8 cellular contexts compared by ENCODE assay signal in the genomic region with DNA sequence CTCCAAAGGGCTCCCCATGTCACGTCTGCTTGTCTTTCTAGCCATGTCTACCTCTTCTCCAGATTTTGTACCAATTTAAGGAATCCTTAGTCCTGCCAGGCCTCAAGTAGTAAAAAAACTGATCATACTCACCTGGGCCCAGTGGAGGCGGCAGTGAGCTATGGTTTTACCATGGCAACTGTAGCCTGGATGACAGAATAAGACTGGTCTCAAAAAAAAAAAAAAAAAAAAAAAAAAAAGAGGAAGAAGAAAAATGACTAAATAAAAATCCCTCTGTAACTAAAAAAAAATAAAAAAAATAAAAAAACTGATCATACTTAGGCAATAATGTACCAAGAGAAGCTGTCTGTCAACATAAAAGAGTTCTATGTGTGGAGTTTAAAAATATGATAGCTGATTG.
A peak's percentile ranks its signal among the peaks of the same experiment; 100 is the strongest.
DNase-seq lines count a peak whose midpoint lies in the region; ATAC-seq, FAIRE-seq and TF ChIP-seq lines count a peak whose summit lies in the region.

No MANE protein-coding gene starts in this region.

- CTCF ChIA-PET in A673 (lab: Charles Lee), result no interaction called here

- POLR2A ChIA-PET in A673 (lab: Charles Lee; ENCODE audit: low non-redundant PET), result interaction anchor here (0.7 kb wide), 1 partner anchor 111 kb away, joined by 10 read pairs; no protein-coding TSS in a partner anchor

- H3K9me3 ChIP-seq in A673 (ENCODE audit: low read depth, low read length, poor library complexity, severe bottlenecking) (no peaks in the 10 kb centered on the region), upper lobe of left lung (no peaks in the 10 kb centered on the region), left ventricle myocardium inferior (replicated peaks) (no peaks in the 10 kb centered on the region)

- WGBS in upper lobe of left lung, 2 donors, result 43 to 55% methylated on average over 2 of the region's 2 CpGs

- no TSS peak for BruUV-seq in A673 (replicated peaks; lab: Mats Ljungman, UMichigan)

- no peaks in the 10 kb centered on the region for H3K4me1 ChIP-seq in A673 (ENCODE audit: insufficient read depth, low read length, poor library complexity, severe bottlenecking)
- no peaks in the 10 kb centered on the region for H3K4me1 ChIP-seq in upper lobe of left lung
- no peaks in the 10 kb centered on the region for H3K4me1 ChIP-seq in left ventricle myocardium inferior

- H3K27me3 ChIP-seq in A673 (replicated peaks; ENCODE audit: insufficient read depth, low read depth, low read length, poor library complexity), result no peaks in the 10 kb centered on the region
- H3K27me3 ChIP-seq in brain microvascular endothelial cell (replicated peaks), result no peaks in the 10 kb centered on the region
- no peaks in the 10 kb centered on the region for H3K27me3 ChIP-seq in upper lobe of left lung
- no peaks in the 10 kb centered on the region for H3K27me3 ChIP-seq in left ventricle myocardium inferior (ENCODE audit: low read depth)

- H3K4me3 ChIP-seq in A673 (ENCODE audit: low read depth, low read length, poor library complexity, severe bottlenecking) (no peak overlapping the region), brain microvascular endothelial cell (ENCODE audit: low read depth, low read length) (no peak overlapping the region), upper lobe of left lung (no peak overlapping the region), left ventricle myocardium inferior (no peak overlapping the region)

- DNase-seq in A673 (ENCODE audit: low spot score), result peak; percentile 21
- DNase-seq in NOMO-1 (lab: John Stamatoyannopoulos, UW; ENCODE audit: unreplicated experiment in 2 of 2), result peak; percentile 59 to 69
- DNase-seq in frontal cortex (ENCODE audit: low spot score in 2 of 2), result no peak
- DNase-seq in brain microvascular endothelial cell, result no peak
- no peak for DNase-seq in upper lobe of left lung
- no peak for DNase-seq in left ventricle myocardium inferior

- intact Hi-C loops in A673 (cut with micrococcal nuclease; ENCODE audit: unreplicated experiment), result no loop called here
- intact Hi-C loops in left ventricle myocardium inferior (cut with micrococcal nuclease), result no loop called here

- H3K27ac ChIP-seq in A673 (ENCODE audit: low read depth, low read length, poor library complexity, severe bottlenecking), result no peak overlapping the region
- H3K27ac ChIP-seq in brain microvascular endothelial cell, result no peak overlapping the region
- H3K27ac ChIP-seq in upper lobe of left lung, result no peak overlapping the region
- H3K27ac ChIP-seq in left ventricle myocardium inferior (replicated peaks), result no peak overlapping the region

- TF ChIP-seq POLR2A in upper lobe of left lung (IDR thresholded peaks at IDR 0.05), result no peak

- peak; percentile 30 for FAIRE-seq in frontal cortex (lab: Jason Lieb, UNC)

- TF ChIP-seq CTCF in A673 (conservative IDR thresholded peaks at IDR 0.05; ENCODE audit: low read depth, low read length) (0 out of 2 replicates have a peak, but pooled peaks have one; percentile 19), brain microvascular endothelial cell (IDR thresholded peaks at IDR 0.05; ENCODE audit: low read depth, low read length, missing control alignments) (no peak), upper lobe of left lung (IDR thresholded peaks at IDR 0.05) (no peak), left ventricle myocardium inferior (IDR thresholded peaks at IDR 0.05; ENCODE audit: borderline replicate concordance) (no peak)

- TF ChIP-seq EP300 in upper lobe of left lung (IDR thresholded peaks at IDR 0.05), result no peak

- ATAC-seq in GM18519 (IDR thresholded peaks at IDR 0.05; ENCODE audit: low FRiP score, unreplicated experiment) (peak; percentile 100), HG02884 (IDR thresholded peaks at IDR 0.05; ENCODE audit: unreplicated experiment) (peak; percentile 99), upper lobe of left lung (ENCODE audit: low FRiP score in 2 of 2) (no peak)

- H3K36me3 ChIP-seq in A673 (ENCODE audit: insufficient read depth, low read length, poor library complexity, severe bottlenecking) (no peaks in the 10 kb centered on the region), brain microvascular endothelial cell (replicated peaks) (no peaks in the 10 kb centered on the region), upper lobe of left lung (no peaks in the 10 kb centered on the region), left ventricle myocardium inferior (no peaks in the 10 kb centered on the region)

- in situ Hi-C loops in brain microvascular endothelial cell (cut with HindIII; ENCODE audit: low pct_ligation_motif_present, low sequenced_read_pairs), result no loop called here

Comparison
In these comparisons a context has a peak if more than half of its experiments do, and no peak if none do; other contexts are left out.
1. DNase-seq: peak in A673 (single experiment) and NOMO-1 (2 of 2); none in frontal cortex (0 of 2), brain microvascular endothelial cell (single experiment), upper lobe of left lung (0 of 2) and left ventricle myocardium inferior (single experiment).
2. ATAC-seq: peak in GM18519 (single experiment) and HG02884 (single experiment); none in upper lobe of left lung (0 of 2).